ENCODE assay signal across 1 cellular context in genomic region chr2:166433457-166433856, GRCh38.
TF ChIP-seq lines count a peak whose summit lies in the region.

No MANE protein-coding gene starts in this region.

TF ChIP-seq in SK-N-SH treated with all-trans-retinoic acid at 6 μM for 48 hours, 23 proteins besides CTCF, POLR2A, EP300 and RAD21 (continued from another document):
- TF ChIP-seq TSHZ2 (CRISPR knock-in tag; IDR thresholded peaks at IDR 0.05): peak; percentile 25; the same call in 1 of the 2 replicates
- TF ChIP-seq ZNF565 (CRISPR knock-in tag; conservative IDR thresholded peaks at IDR 0.05; ENCODE audit: low read depth): no peak
